8 cellular contexts compared by ENCODE assay signal in the genomic region with DNA sequence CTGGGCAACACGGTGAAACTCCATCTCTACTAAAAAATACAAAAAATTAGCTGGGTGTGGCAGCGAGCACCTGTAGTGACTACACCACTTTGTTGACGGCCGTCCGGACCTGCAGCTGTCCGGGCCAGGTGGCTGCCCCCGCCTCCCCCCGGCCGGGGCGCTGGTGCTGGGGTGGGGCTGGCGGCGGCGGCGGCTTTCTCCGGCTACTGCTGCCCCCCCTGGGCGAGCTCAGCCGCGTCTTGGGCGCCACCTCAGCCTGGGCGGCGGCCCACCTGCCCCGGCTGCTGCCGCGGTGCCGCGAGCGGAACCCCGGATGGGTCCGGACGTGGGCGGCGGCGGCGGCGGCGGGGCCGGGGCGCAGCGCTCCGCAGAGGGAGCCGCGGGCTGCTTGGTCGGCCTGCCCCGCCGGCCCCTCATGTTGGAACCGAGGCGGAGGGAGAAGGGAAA. TPM values are rescaled to one million over a fixed set of nuclear protein-coding genes. Genes with fewer than 3 reads are reported as not detected.
A peak's percentile ranks its signal among the peaks of the same experiment; 100 is the strongest.
DNase-seq lines count a peak whose midpoint lies in the region; ATAC-seq and TF ChIP-seq lines count a peak whose summit lies in the region.
"Not testable (repeated sequence)": the region's sequence is repeated elsewhere in the genome, so short reads cannot be mapped to it uniquely, and the experiment has no call there.

No MANE protein-coding gene starts in this region.

- H3K9me3 ChIP-seq in iPS DF 6.9 (ENCODE audit: control insufficient read depth, insufficient read depth, low read length); prostate gland; upper lobe of right lung: not testable (repeated sequence)

- not testable (repeated sequence) for H3K4me1 ChIP-seq in iPS DF 6.9 (ENCODE audit: control insufficient read depth, insufficient read depth, low read length); prostate gland (replicated peaks); upper lobe of right lung

- H3K27me3 ChIP-seq in iPS DF 6.9 (ENCODE audit: control insufficient read depth, insufficient read depth, low read length); prostate gland (replicated peaks; ENCODE audit: insufficient read depth); upper lobe of right lung: not testable (repeated sequence)

- not testable (repeated sequence) for H3K27ac ChIP-seq in iPS DF 6.9 (ENCODE audit: low read length)
- H3K27ac ChIP-seq in prostate gland (peak overlapping the region; percentile 96 to 98), upper lobe of right lung (peak overlapping the region; percentile 93)

- TF ChIP-seq CTCF in MCF 10A (IDR thresholded peaks at IDR 0.05; ENCODE audit: unreplicated experiment); prostate gland (IDR thresholded peaks at IDR 0.05); upper lobe of right lung (IDR thresholded peaks at IDR 0.05): not testable (repeated sequence)

- H3K4me3 ChIP-seq in iPS DF 6.9 (ENCODE audit: low read length) (peak overlapping the region; percentile 63; the same call in 1 of the 2 replicates), prostate gland (peak overlapping the region; percentile 89 to 94), upper lobe of right lung (peak overlapping the region; percentile 67)

- WGBS in iPS DF 6.9 (ENCODE audit: insufficient coverage, insufficient read length), result no CpG with 5 or more reads among the region's 47 CpGs
- WGBS in prostate gland, result 2% methylated on average over 28 of the region's 47 CpGs

- not testable (repeated sequence) for H3K9me3 Mint-ChIP-seq in T-helper 2 cell treated with Interferon-gamma antibody and Interleukin-4, amounts not matched to agents 5 μg/mL and 100 μg/mL, for 36 hours; MCF 10A (ENCODE audit: unreplicated experiment)

- H3K4me3 Mint-ChIP-seq in T-helper 2 cell treated with Interferon-gamma antibody and Interleukin-4, amounts not matched to agents 5 μg/mL and 100 μg/mL, for 36 hours, result peak overlapping the region; percentile 86
- peak overlapping the region; percentile 77 for H3K4me3 Mint-ChIP-seq in MCF 10A (ENCODE audit: unreplicated experiment)

- not testable (repeated sequence) for BruUV-seq in MCF 10A (replicated peaks; lab: Mats Ljungman, UMichigan)

- H3K36me3 ChIP-seq in iPS DF 6.9 (ENCODE audit: control insufficient read depth, insufficient read depth, low read length); prostate gland; upper lobe of right lung: not testable (repeated sequence)

- intact Hi-C loops in MCF 10A (cut with micrococcal nuclease), result loop anchor here (2.0 kb wide), 1 partner anchor 138 kb away; no protein-coding TSS in a partner anchor
- intact Hi-C loops in prostate gland (cut with DNase I); upper lobe of right lung (cut with DNase I): not testable (repeated sequence)

- POLR2A ChIA-PET in MCF 10A (lab: Yijun Ruan, JAX), result interaction anchor here (0.7 to 1.8 kb wide), 9 partner anchors 43 to 142 kb away, joined by 3 to 12 read pairs (median 4); no protein-coding TSS in a partner anchor

- H3K4me1 Mint-ChIP-seq in T-helper 2 cell treated with Interferon-gamma antibody and Interleukin-4, amounts not matched to agents 5 μg/mL and 100 μg/mL, for 36 hours (ENCODE audit: low read depth), result peaks cover 20% of the 10 kb centered on the region
- H3K4me1 Mint-ChIP-seq in MCF 10A (ENCODE audit: insufficient read depth, unreplicated experiment), result not testable (repeated sequence)

- not testable (repeated sequence) for H3K36me3 Mint-ChIP-seq in T-helper 2 cell treated with Interferon-gamma antibody and Interleukin-4, amounts not matched to agents 5 μg/mL and 100 μg/mL, for 36 hours (ENCODE audit: low read depth); MCF 10A (ENCODE audit: insufficient read depth, unreplicated experiment)

- ATAC-seq in GM18508 (IDR thresholded peaks at IDR 0.05; ENCODE audit: insufficient read depth, unreplicated experiment) (peak; percentile 3), HG02642 (IDR thresholded peaks at IDR 0.05; ENCODE audit: poor library complexity, unreplicated experiment) (peak; percentile 58), upper lobe of right lung (peak; percentile 78)

- H3K27me3 Mint-ChIP-seq in T-helper 2 cell treated with Interferon-gamma antibody and Interleukin-4, amounts not matched to agents 5 μg/mL and 100 μg/mL, for 36 hours (ENCODE audit: low read depth); MCF 10A (ENCODE audit: insufficient read depth, unreplicated experiment): not testable (repeated sequence)

- TF ChIP-seq POLR2A in prostate gland (IDR thresholded peaks at IDR 0.05), result not testable (repeated sequence)

- DNase-seq in LoVo (ENCODE audit: low spot score), result peak; percentile 41
- peak; percentile 52 for DNase-seq in T-helper 2 cell treated with Interferon-gamma antibody and Interleukin-4, amounts not matched to agents 5 μg/mL and 100 μg/mL, for 36 hours (ENCODE audit: low spot score)
- DNase-seq in MCF 10A (ENCODE audit: unreplicated experiment), result peak; percentile 32
- DNase-seq in iPS DF 6.9 (ENCODE audit: low read depth, low spot score), result not testable (repeated sequence)
- peak; percentile 50 for DNase-seq in prostate gland (ENCODE audit: low spot score)
- peak; percentile 86 for DNase-seq in upper lobe of right lung

- CTCF ChIA-PET in MCF 10A (lab: Yijun Ruan, JAX), result interaction anchor here (0.6 to 1.8 kb wide), 8 partner anchors 19 to 283 kb away, joined by 3 to 5 read pairs (median 4); no protein-coding TSS in a partner anchor

- H3K27ac Mint-ChIP-seq in T-helper 2 cell treated with Interferon-gamma antibody and Interleukin-4, amounts not matched to agents 5 μg/mL and 100 μg/mL, for 36 hours, result peak overlapping the region; percentile 88
- peak overlapping the region; percentile 89 for H3K27ac Mint-ChIP-seq in MCF 10A (ENCODE audit: low read depth, unreplicated experiment)

RNA-seq across cellular contexts. Expression of a gene that starts 0.4 kb away (rescaled TPM):
- 7.5 and 9.0 TPM in 2 replicates for total RNA-seq in MCF 10A (2022)
- 1 to 10 TPM; 5.6 to 9.5 TPM for total RNA-seq in prostate gland
- total RNA-seq in upper lobe of right lung, result 8.9 TPM

Comparison
In these comparisons a context has a peak if more than half of its experiments do, and no peak if none do; other contexts are left out.
1. ATAC-seq: peak in every context shown above with its lines; median percentile 78 in upper lobe of right lung; 58 in HG02642; 3 in GM18508.